ENCODE assay signal across 27 cellular contexts in the genomic region with DNA sequence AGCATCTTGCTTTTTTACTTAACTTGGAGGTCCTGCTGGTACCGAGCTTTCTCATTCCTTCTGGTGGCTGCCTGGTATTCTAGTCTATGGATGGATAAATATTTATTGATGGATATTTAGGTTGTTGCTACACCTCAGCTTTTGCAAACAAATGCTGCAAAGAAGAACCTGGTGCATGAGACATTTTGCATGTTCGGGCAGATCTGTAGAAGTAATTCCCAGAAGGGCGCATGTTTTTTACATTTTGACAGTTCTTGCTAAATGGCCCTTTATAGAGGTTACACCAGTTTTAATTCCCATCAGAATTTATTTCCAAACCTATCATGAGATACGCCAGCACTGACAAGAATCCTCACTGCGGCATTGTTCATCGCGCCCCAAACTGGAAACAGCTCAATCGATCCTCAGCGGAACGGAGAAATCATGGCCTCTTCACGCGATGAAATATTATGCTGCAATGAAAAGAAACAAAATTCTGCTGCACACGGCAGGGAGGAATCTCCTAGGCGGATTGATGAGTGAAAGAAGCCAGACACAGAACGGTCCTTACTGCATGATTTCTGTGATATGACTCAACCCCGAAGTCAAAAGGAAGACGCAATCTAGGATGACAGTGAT.
DNase-seq lines count a peak whose midpoint lies in the region; ATAC-seq, FAIRE-seq and TF ChIP-seq lines count a peak whose summit lies in the region.
"Had no signal": no experiment of that assay in that cellular context is flagged by ENCODE, and none has a peak within 500 bp of the region (broad histone marks: within the 10 kb centered on the region; RNA-seq: fewer than 3 reads in every experiment).

No MANE protein-coding gene starts in this region.

- no peak for ATAC-seq in lower lobe of right lung
- ATAC-seq in GM18519 (IDR thresholded peaks at IDR 0.05; ENCODE audit: low FRiP score, unreplicated experiment) = no peak
- ATAC-seq: activated naive CD4-positive, alpha-beta T cell treated with anti-CD3 and anti-CD28 coated beads, Interleukin-2, amount 50 U/mL, for 72 hours; gastroesophageal sphincter; left colon; PC-3; stimulated activated naive B cell treated with anti-CD40 and anti-IgM and Interleukin-4, amounts not matched to agents 10 μg/mL and 1 μg/mL and 100 μg/mL, for 72 hours had no signal

- H3K4me1 ChIP-seq in lower lobe of right lung (peaks cover 38% of the 10 kb centered on the region), skeletal muscle satellite cell (ENCODE audit: control insufficient read depth, insufficient read depth, low read length) (peaks cover 59% of the 10 kb centered on the region)
- H3K4me1 ChIP-seq: prostate gland had no signal

- no peak overlapping the region for H3K4me3 ChIP-seq in bronchial epithelial cell (ENCODE audit: low read depth, low read length)
- H3K4me3 ChIP-seq in lower lobe of right lung = peak overlapping the region; percentile 30
- H3K4me3 ChIP-seq in skeletal muscle satellite cell (ENCODE audit: low read length) = no peak overlapping the region
- no peak overlapping the region for H3K4me3 ChIP-seq in brain microvascular endothelial cell (ENCODE audit: low read depth, low read length)
- H3K4me3 ChIP-seq: gastroesophageal sphincter, GM23248, prostate gland, skin epidermis had no signal

- no peak overlapping the region for H3K9ac ChIP-seq in skeletal muscle satellite cell (ENCODE audit: low read depth, low read length)
- H3K9ac ChIP-seq: GM23248 had no signal

- DNase-seq in activated effector memory CD4-positive, alpha-beta T cell treated with anti-CD3 and anti-CD28 coated beads, Interleukin-2, amount 50 U/mL, for 16 hours = peak; percentile 13
- DNase-seq in activated effector memory CD4-positive, alpha-beta T cell treated with Interleukin-2 at 50 U/mL for 16 hours = no peak
- DNase-seq in bronchial epithelial cell (ENCODE audit: low read depth) (peak; percentile 52), lower lobe of right lung (no peak), brain microvascular endothelial cell (no peak), mesenteric fat pad (ENCODE audit: low spot score) (no peak)
- DNase-seq: activated CD4-positive, alpha-beta memory T cell treated with anti-CD3 and anti-CD28 coated beads, Interleukin-2, amount 10 ng/mL, durations not matched to agents 7 days and 5 days; activated CD4-positive, CD25-positive, alpha-beta regulatory T cell treated with anti-CD3 and anti-CD28 coated beads, Interleukin-2, amount 50 U/mL, for 72 hours; activated CD8-positive, alpha-beta memory T cell treated with anti-CD3 and anti-CD28 coated beads, Interleukin-2, amount 50 U/mL, for 4 hours; anterior cingulate cortex; central memory CD4-positive, alpha-beta T cell; GM23248; immature natural killer cell; left colon; mesenchymal stem cell; NCI-H1048; NCI-H2107; NCI-H345; PC-3; stimulated activated naive B cell treated with anti-CD40 and anti-IgM and Interleukin-4, amounts not matched to agents 10 μg/mL and 1 μg/mL and 100 μg/mL, for 72 hours had no signal

- H3K27ac ChIP-seq in lower lobe of right lung = peak overlapping the region; percentile 86
- H3K27ac ChIP-seq in brain microvascular endothelial cell = no peak overlapping the region
- H3K27ac ChIP-seq: 22Rv1, GM23248, prostate gland, skin epidermis had no signal

- intact Hi-C loops in lower lobe of right lung (cut with DNase I) = no loop called here

- in situ Hi-C loops in brain microvascular endothelial cell (cut with HindIII; ENCODE audit: low pct_ligation_motif_present, low sequenced_read_pairs) = no loop called here

- H3K36me3 ChIP-seq in bronchial epithelial cell (ENCODE audit: control insufficient read depth, insufficient read depth, low read length) = no peaks in the 10 kb centered on the region
- no peaks in the 10 kb centered on the region for H3K36me3 ChIP-seq in lower lobe of right lung
- H3K36me3 ChIP-seq in skeletal muscle satellite cell (ENCODE audit: insufficient read depth, low read length) = no peaks in the 10 kb centered on the region
- H3K36me3 ChIP-seq in brain microvascular endothelial cell (replicated peaks) = no peaks in the 10 kb centered on the region
- H3K36me3 ChIP-seq: gastroesophageal sphincter, prostate gland had no signal

- no peaks in the 10 kb centered on the region for H3K27me3 ChIP-seq in bronchial epithelial cell (ENCODE audit: control insufficient read depth, insufficient read depth, low read length)
- no peaks in the 10 kb centered on the region for H3K27me3 ChIP-seq in lower lobe of right lung (ENCODE audit: low read depth)
- no peaks in the 10 kb centered on the region for H3K27me3 ChIP-seq in skeletal muscle satellite cell (ENCODE audit: control insufficient read depth, insufficient read depth, low read length)
- H3K27me3 ChIP-seq in brain microvascular endothelial cell (replicated peaks) = no peaks in the 10 kb centered on the region
- H3K27me3 ChIP-seq: gastroesophageal sphincter had no signal

- TF ChIP-seq CTCF in bronchial epithelial cell (IDR thresholded peaks at IDR 0.05; ENCODE audit: insufficient read depth, low read length, severe bottlenecking) (no peak), lower lobe of right lung (IDR thresholded peaks at IDR 0.05) (no peak), brain microvascular endothelial cell (IDR thresholded peaks at IDR 0.05; ENCODE audit: low read depth, low read length, missing control alignments) (no peak)

- no peaks in the 10 kb centered on the region for H3K9me3 ChIP-seq in lower lobe of right lung
- H3K9me3 ChIP-seq in skeletal muscle satellite cell (replicated peaks; ENCODE audit: low read length) = no peaks in the 10 kb centered on the region
- H3K9me3 ChIP-seq: gastroesophageal sphincter, prostate gland had no signal

- no peak for FAIRE-seq in bronchial epithelial cell (lab: Jason Lieb, UNC)

- peak overlapping the region; percentile 79 for H3K4me2 ChIP-seq in skeletal muscle satellite cell (ENCODE audit: low read length)

Comparison
In these comparisons a context has a peak if more than half of its experiments do, and no peak if none do; other contexts are left out.
1. DNase-seq: peak in activated effector memory CD4-positive, alpha-beta T cell treated with anti-CD3 and anti-CD28 coated beads, Interleukin-2, amount 50 U/mL, for 16 hours (single experiment) and bronchial epithelial cell (single experiment); none in activated effector memory CD4-positive, alpha-beta T cell treated with Interleukin-2 at 50 U/mL for 16 hours (single experiment), lower lobe of right lung (single experiment), brain microvascular endothelial cell (single experiment) and mesenteric fat pad (single experiment).